In the genomic region with DNA sequence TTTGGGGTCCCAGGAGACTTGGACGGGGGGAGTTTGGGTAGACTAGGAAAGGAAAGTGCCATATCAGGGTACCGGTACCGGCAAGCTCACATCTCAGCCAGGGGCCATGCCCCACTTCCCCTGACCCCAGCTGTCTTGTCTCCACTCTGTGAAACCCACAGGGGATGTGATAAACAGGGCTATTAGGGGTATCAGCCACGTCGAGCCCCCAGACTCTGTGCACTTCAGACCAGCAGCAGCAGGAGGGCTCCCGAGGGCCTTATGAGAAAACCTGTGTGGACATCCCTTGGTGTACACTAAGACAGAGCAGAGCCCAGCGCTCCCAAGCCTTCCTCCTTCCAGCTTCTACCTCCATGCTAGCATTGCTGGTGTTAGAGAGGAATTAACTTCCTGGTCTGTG, we compare ENCODE assay signal across 16 cellular contexts. TPM values are rescaled to one million over a fixed set of nuclear protein-coding genes. Genes with fewer than 3 reads are reported as not detected.
DNase-seq lines count a peak whose midpoint lies in the region; ATAC-seq and TF ChIP-seq lines count a peak whose summit lies in the region.
"Had no signal": no experiment of that assay in that cellular context is flagged by ENCODE, and none has a peak within 500 bp of the region (broad histone marks: within the 10 kb centered on the region; RNA-seq: fewer than 3 reads in every experiment).

No MANE protein-coding gene starts in this region.

- H3K36me3 ChIP-seq in A673 (ENCODE audit: insufficient read depth, low read length, poor library complexity, severe bottlenecking) (peaks cover 70% of the 10 kb centered on the region), lower lobe of right lung (no peaks in the 10 kb centered on the region), upper lobe of right lung (no peaks in the 10 kb centered on the region)

- intact Hi-C loops in A673 (cut with micrococcal nuclease; ENCODE audit: unreplicated experiment) (no loop called here), lower lobe of right lung (cut with DNase I) (no loop called here), upper lobe of right lung (cut with DNase I) (no loop called here)

- TF ChIP-seq CTCF in A673 (conservative IDR thresholded peaks at IDR 0.05; ENCODE audit: low read depth, low read length) (no peak), RWPE1 (conservative IDR thresholded peaks at IDR 0.05; ENCODE audit: low read depth) (no peak), lower lobe of right lung (IDR thresholded peaks at IDR 0.05) (no peak), upper lobe of right lung (IDR thresholded peaks at IDR 0.05) (no peak), GM20000 (IDR thresholded peaks at IDR 0.05; ENCODE audit: extremely low read depth, missing control alignments) (no peak)

- H3K27me3 ChIP-seq in A673 (replicated peaks; ENCODE audit: insufficient read depth, low read depth, low read length, poor library complexity) (no peaks in the 10 kb centered on the region), lower lobe of right lung (ENCODE audit: low read depth) (no peaks in the 10 kb centered on the region), upper lobe of right lung (no peaks in the 10 kb centered on the region)

- peaks cover 29% of the 10 kb centered on the region for H3K4me1 ChIP-seq in A673 (ENCODE audit: insufficient read depth, low read length, poor library complexity, severe bottlenecking)
- H3K4me1 ChIP-seq in lower lobe of right lung: peaks cover 14% of the 10 kb centered on the region
- peaks cover 9% of the 10 kb centered on the region for H3K4me1 ChIP-seq in upper lobe of right lung

- no peak overlapping the region for H3K4me3 ChIP-seq in A673 (ENCODE audit: low read depth, low read length, poor library complexity, severe bottlenecking)
- no peak overlapping the region for H3K4me3 ChIP-seq in lower lobe of right lung
- H3K4me3 ChIP-seq in upper lobe of right lung: no peak overlapping the region

- POLR2A ChIA-PET in A673 (lab: Charles Lee; ENCODE audit: low non-redundant PET): interaction anchor here (0.5 kb wide), 1 partner anchor 16 kb away, joined by 4 read pairs; no protein-coding TSS in a partner anchor
- POLR2A ChIA-PET in RWPE1 (lab: Yijun Ruan, JAX; ENCODE audit: low non-redundant PET): no interaction called here

- no peak for DNase-seq in A673 (ENCODE audit: low spot score)
- no peak for DNase-seq in RWPE1 (ENCODE audit: low spot score)
- peak; percentile 28 for DNase-seq in lower lobe of right lung
- DNase-seq in upper lobe of right lung: peak; percentile 38
- DNase-seq in NCI-H446 (lab: John Stamatoyannopoulos, UW): no peak
- DNase-seq in GM20000 (ENCODE audit: low spot score): no peak
- DNase-seq: 8988T; CD4-positive, alpha-beta memory T cell; DMS153; DMS79; GDM1; H9 had no signal

- CTCF ChIA-PET in A673 (lab: Charles Lee): interaction anchor here (1.0 kb wide), 1 partner anchor 16 kb away, joined by 8 read pairs; no protein-coding TSS in a partner anchor
- CTCF ChIA-PET in RWPE1 (lab: Yijun Ruan, JAX): interaction anchor here (1.4 to 2.0 kb wide), 5 partner anchors 17 to 77 kb away, joined by 3 to 11 read pairs (median 4); no protein-coding TSS in a partner anchor

- H3K27ac ChIP-seq in A673 (ENCODE audit: low read depth, low read length, poor library complexity, severe bottlenecking) (peak overlapping the region; percentile 86), RWPE1 (peak overlapping the region; percentile 68), lower lobe of right lung (no peak overlapping the region), upper lobe of right lung (no peak overlapping the region)

- H3K9me3 ChIP-seq in A673 (ENCODE audit: low read depth, low read length, poor library complexity, severe bottlenecking): no peaks in the 10 kb centered on the region
- no peaks in the 10 kb centered on the region for H3K9me3 ChIP-seq in lower lobe of right lung
- no peaks in the 10 kb centered on the region for H3K9me3 ChIP-seq in upper lobe of right lung

- BruUV-seq in A673 (replicated peaks; lab: Mats Ljungman, UMichigan): no TSS peak

- no peak for ATAC-seq in lower lobe of right lung
- ATAC-seq in upper lobe of right lung: no peak
- ATAC-seq in HG02759 (IDR thresholded peaks at IDR 0.05; ENCODE audit: unreplicated experiment): no peak
- ATAC-seq: HepG2 had no signal

RNA-seq across cellular contexts. Expression of a gene that starts 46.3 kb away (rescaled TPM):
- total RNA-seq in A673 (2021): 0.90 and 2.3 TPM in 2 replicates
- 6.4 TPM for total RNA-seq in lower lobe of right lung
- 6.4 TPM for total RNA-seq in upper lobe of right lung
- total RNA-seq: B cell; CD4-positive, alpha-beta memory T cell; Daoy had no signal

RNA-seq across cellular contexts. Expression of a gene that starts 47.9 kb away (rescaled TPM):
- total RNA-seq in A673 (2021) (492 and 535 TPM in 2 replicates), lower lobe of right lung (2.2 TPM), upper lobe of right lung (0.69 TPM)
- total RNA-seq: B cell; CD4-positive, alpha-beta memory T cell; HepG2 had no signal

Comparison
In these comparisons a context has a peak if more than half of its experiments do, and no peak if none do; other contexts are left out.
1. DNase-seq: peak in lower lobe of right lung (single experiment) and upper lobe of right lung (single experiment); none in A673 (single experiment), RWPE1 (single experiment), NCI-H446 (0 of 2) and GM20000 (single experiment).
2. H3K27ac ChIP-seq: peak in A673 (single experiment) and RWPE1 (single experiment); none in lower lobe of right lung (single experiment) and upper lobe of right lung (single experiment).
3. RNA of a gene that starts 47.9 kb away (total RNA-seq): 492 to 535 TPM in A673; 2.2 TPM in lower lobe of right lung (single experiment) and 0.69 TPM in upper lobe of right lung (single experiment); every median in the first group is over 100 times any median in the second.